Comparison of ENCODE assay signal across 1 cellular context in genomic region chr5:136045026-136045425, GRCh38. TPM values are rescaled to one million over a fixed set of nuclear protein-coding genes. Genes with fewer than 3 reads are reported as not detected.
"Had no signal": no experiment of that assay in that cellular context is flagged by ENCODE, and none has a peak within 500 bp of the region (broad histone marks: within the 10 kb centered on the region; RNA-seq: fewer than 3 reads in every experiment).

No MANE protein-coding gene starts in this region.

RNA-seq across cellular contexts. Expression of gene TGFBI, which starts 16.2 kb away (rescaled TPM):
- total RNA-seq: natural killer cell treated with Interleukin-12 subunit alpha and Interleukin-12 subunit beta and Interleukin-15 and Interleukin-18, amount 100 ng/mL, for 72 hours had no signal
